Comparison of ENCODE assay signal across 22 cellular contexts in the genomic region with DNA sequence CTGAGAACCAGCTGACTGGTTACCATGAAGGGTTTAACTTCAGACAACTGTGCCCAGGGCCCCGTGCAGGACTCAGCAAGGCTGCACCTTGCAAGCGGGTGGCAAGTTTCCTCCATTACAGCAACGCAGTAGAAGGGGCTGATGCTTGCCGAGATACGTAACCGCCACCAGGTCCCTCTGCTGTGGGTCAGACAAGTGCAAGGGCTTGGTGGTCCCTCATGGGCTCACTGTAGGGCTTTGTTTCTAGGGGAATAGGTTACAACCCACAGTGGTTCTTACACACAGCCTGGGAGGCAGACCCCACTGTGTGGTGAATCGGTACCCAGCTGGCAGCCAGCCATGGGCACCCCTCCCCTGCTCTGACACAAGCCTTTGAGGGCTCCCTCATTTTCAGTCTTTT.
"Had no signal": no experiment of that assay in that cellular context is flagged by ENCODE, and none has a peak within 500 bp of the region (broad histone marks: within the 10 kb centered on the region; RNA-seq: fewer than 3 reads in every experiment).

No MANE protein-coding gene starts in this region.

- H3K27ac ChIP-seq: esophagus squamous epithelium, gastroesophageal sphincter, hepatocyte, neural progenitor cell, parathyroid adenoma, psoas muscle, right lobe of liver, stomach, thoracic aorta, transverse colon had no signal

- H2AFZ ChIP-seq: hepatocyte, neural progenitor cell, parathyroid adenoma had no signal

- H3K9me3 Mint-ChIP-seq: dendritic cell treated with granulocyte-macrophage colony-stimulating factor and Interleukin-4, amounts not matched to agents 40 ng/mL and 50 ng/mL, for 4 days; effector memory CD8-positive, alpha-beta T cell; naive thymus-derived CD8-positive, alpha-beta T cell; neural progenitor cell had no signal

- H3K4me1 ChIP-seq: gastroesophageal sphincter, parathyroid adenoma, psoas muscle, stomach, transverse colon had no signal

- H3K27ac Mint-ChIP-seq: dendritic cell treated with granulocyte-macrophage colony-stimulating factor and Interleukin-4, amounts not matched to agents 40 ng/mL and 50 ng/mL, for 4 days; effector memory CD8-positive, alpha-beta T cell; naive thymus-derived CD8-positive, alpha-beta T cell; neural progenitor cell had no signal

- H3K36me3 Mint-ChIP-seq: naive thymus-derived CD8-positive, alpha-beta T cell; neural progenitor cell had no signal

- DNase-seq: effector memory CD8-positive, alpha-beta T cell; esophagus squamous epithelium; foreskin fibroblast; glutamatergic neuron; mammary epithelial cell; occipital lobe; psoas muscle; retina; stimulated activated naive CD4-positive, alpha-beta T cell; stomach; substantia nigra had no signal

- ATAC-seq: effector memory CD8-positive, alpha-beta T cell; gastroesophageal sphincter; left lobe of liver; mucosa of descending colon; naive thymus-derived CD8-positive, alpha-beta T cell; psoas muscle; right lobe of liver had no signal

- H3K27me3 ChIP-seq: hepatocyte, neural progenitor cell, right lobe of liver, transverse colon had no signal

- H3K4me2 ChIP-seq: hepatocyte, neural progenitor cell had no signal

- H3K4me3 ChIP-seq: esophagus squamous epithelium, gastroesophageal sphincter, hepatocyte, mucosa of descending colon, neural progenitor cell, psoas muscle, right lobe of liver, stomach, thoracic aorta, transverse colon had no signal

- H3K4me3 Mint-ChIP-seq: dendritic cell treated with granulocyte-macrophage colony-stimulating factor and Interleukin-4, amounts not matched to agents 40 ng/mL and 50 ng/mL, for 4 days; effector memory CD8-positive, alpha-beta T cell; naive thymus-derived CD8-positive, alpha-beta T cell; neural progenitor cell had no signal

- H3K9me3 ChIP-seq: esophagus squamous epithelium, gastroesophageal sphincter, mucosa of descending colon, psoas muscle, right lobe of liver, stomach, thoracic aorta, transverse colon had no signal

- H3K9ac ChIP-seq: neural progenitor cell, parathyroid adenoma had no signal

- H3K36me3 ChIP-seq: esophagus squamous epithelium, gastroesophageal sphincter, neural progenitor cell, thoracic aorta, transverse colon had no signal
